8 cellular contexts compared by ENCODE assay signal in the genomic region with DNA sequence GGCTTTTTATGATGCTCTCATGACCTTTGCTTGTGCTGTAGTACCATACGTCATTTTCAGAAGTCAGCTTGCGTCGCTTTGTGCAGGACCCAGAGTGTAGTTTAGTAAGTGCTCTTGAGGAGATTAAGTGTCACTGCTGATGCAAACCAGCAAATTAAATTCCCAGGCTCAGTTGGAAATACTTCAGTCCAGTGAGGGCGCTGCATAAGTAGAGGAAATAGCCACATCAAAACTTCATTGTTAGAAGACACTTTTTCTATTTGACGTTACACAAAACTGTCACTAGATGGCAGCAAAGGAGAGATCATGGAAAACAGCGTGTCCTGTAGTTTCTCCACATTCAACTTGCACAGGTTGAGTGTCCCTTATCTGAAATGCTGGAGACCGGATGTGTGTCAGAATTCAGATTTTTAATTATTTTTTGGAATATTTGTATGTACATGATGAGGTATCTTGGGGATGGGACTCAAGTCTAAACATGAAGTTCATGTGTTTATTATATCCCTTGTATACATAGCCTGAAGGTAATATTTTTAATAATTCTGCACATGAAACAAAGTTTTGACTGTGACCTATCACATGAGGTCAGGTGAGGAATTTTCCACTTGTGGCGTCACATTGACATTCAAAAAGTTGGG. TPM values are rescaled to one million over a fixed set of nuclear protein-coding genes. Genes with fewer than 3 reads are reported as not detected.
DNase-seq lines count a peak whose midpoint lies in the region; ATAC-seq and TF ChIP-seq lines count a peak whose summit lies in the region.

No MANE protein-coding gene starts in this region.

- H3K36me3 Mint-ChIP-seq in activated B cell treated with CpG ODN at 0.5 μM for 24 hours (ENCODE audit: low read depth) (peaks cover 20% of the 10 kb centered on the region), glutamatergic neuron (ENCODE audit: unreplicated experiment) (peaks cover 14% of the 10 kb centered on the region)

- POLR2A ChIA-PET in activated B cell treated with CpG ODN at 0.5 μM for 24 hours (lab: Charles Lee), result no interaction called here

- CTCF ChIA-PET in activated B cell treated with CpG ODN at 0.5 μM for 24 hours (lab: Charles Lee), result interaction anchor here (1.4 kb wide), 1 partner anchor 242 kb away, joined by 3 read pairs; no protein-coding TSS in a partner anchor

- H3K27me3 Mint-ChIP-seq in activated B cell treated with CpG ODN at 0.5 μM for 24 hours (peaks cover 3% of the 10 kb centered on the region), glutamatergic neuron (ENCODE audit: unreplicated experiment) (peaks cover 3% of the 10 kb centered on the region)

- DNase-seq in DMS114 treated with DMSO at 0.1 percent for 48 hours (lab: John Stamatoyannopoulos, UW; ENCODE audit: unreplicated experiment) (peak; percentile 89), NCI-H345 treated with DMSO at 0.1 percent for 48 hours (lab: John Stamatoyannopoulos, UW; ENCODE audit: unreplicated experiment) (peak; percentile 22), activated B cell treated with CpG ODN at 0.5 μM for 24 hours (no peak), glutamatergic neuron (no peak), putamen (ENCODE audit: low spot score) (peak; percentile 78)

- H3K27ac Mint-ChIP-seq in activated B cell treated with CpG ODN at 0.5 μM for 24 hours (no peak overlapping the region), glutamatergic neuron (ENCODE audit: unreplicated experiment) (no peak overlapping the region)

- ATAC-seq in GM19372 (IDR thresholded peaks at IDR 0.05; ENCODE audit: low read depth, unreplicated experiment) (peak; percentile 91), HG03432 (IDR thresholded peaks at IDR 0.05; ENCODE audit: unreplicated experiment) (peak; percentile 86), activated B cell treated with CpG ODN at 0.5 μM for 24 hours (ENCODE audit: low read depth) (peak; percentile 68), GM21717 (IDR thresholded peaks at IDR 0.05; ENCODE audit: unreplicated experiment) (no peak)

- no peak overlapping the region for H3K4me3 Mint-ChIP-seq in activated B cell treated with CpG ODN at 0.5 μM for 24 hours
- no peak overlapping the region for H3K4me3 Mint-ChIP-seq in glutamatergic neuron (ENCODE audit: unreplicated experiment)

- H3K4me1 Mint-ChIP-seq in activated B cell treated with CpG ODN at 0.5 μM for 24 hours (no peaks in the 10 kb centered on the region), glutamatergic neuron (ENCODE audit: low read depth, unreplicated experiment) (no peaks in the 10 kb centered on the region)

- TF ChIP-seq CTCF in activated B cell treated with CpG ODN at 0.5 μM for 24 hours (IDR thresholded peaks at IDR 0.05) (peak; percentile 61), glutamatergic neuron (IDR thresholded peaks at IDR 0.05; ENCODE audit: partially characterized antibody, unreplicated experiment) (peak; percentile 80)

- peaks cover 2% of the 10 kb centered on the region for H3K9me3 Mint-ChIP-seq in activated B cell treated with CpG ODN at 0.5 μM for 24 hours
- no peaks in the 10 kb centered on the region for H3K9me3 Mint-ChIP-seq in glutamatergic neuron (ENCODE audit: unreplicated experiment)

- intact Hi-C loops in activated B cell treated with CpG ODN at 0.5 μM for 24 hours (cut with micrococcal nuclease), result loop anchor here (5.0 kb wide), 1 partner anchor 229 kb away; no protein-coding TSS in a partner anchor

RNA-seq across cellular contexts. Expression of a gene that starts 7.9 kb away (rescaled TPM):
- total RNA-seq in activated B cell treated with CpG ODN at 0.5 μM for 24 hours, result 34.2 and 37.5 TPM in 2 replicates
- 40.2 TPM for total RNA-seq in glutamatergic neuron (ENCODE audit: unreplicated experiment)

RNA-seq across cellular contexts. Expression of a gene that starts 30.0 kb away (rescaled TPM):
- 0.11 TPM in 1 of 2 replicates, not detected in the other for total RNA-seq in activated B cell treated with CpG ODN at 0.5 μM for 24 hours
- total RNA-seq in glutamatergic neuron (ENCODE audit: unreplicated experiment), result 13.6 TPM

RNA-seq across cellular contexts. Expression of a gene that starts 49.0 kb away (rescaled TPM):
- total RNA-seq in activated B cell treated with CpG ODN at 0.5 μM for 24 hours (2.0 and 2.5 TPM in 2 replicates), glutamatergic neuron (ENCODE audit: unreplicated experiment) (137 TPM)

Comparison
In these comparisons a context has a peak if more than half of its experiments do, and no peak if none do; other contexts are left out.
1. DNase-seq: peak in DMS114 treated with DMSO at 0.1 percent for 48 hours (single experiment), NCI-H345 treated with DMSO at 0.1 percent for 48 hours (single experiment) and putamen (single experiment); none in activated B cell treated with CpG ODN at 0.5 μM for 24 hours (single experiment) and glutamatergic neuron (single experiment).
2. RNA of a gene that starts 30.0 kb away (total RNA-seq): 13.6 TPM in glutamatergic neuron (single experiment); 0.11 TPM in activated B cell treated with CpG ODN at 0.5 μM for 24 hours; every median in the first group is over 10 times any median in the second.
3. RNA of a gene that starts 49.0 kb away (total RNA-seq): 137 TPM in glutamatergic neuron (single experiment); 2.0 to 2.5 TPM in activated B cell treated with CpG ODN at 0.5 μM for 24 hours; every median in the first group is over 10 times any median in the second.